In genomic region chr2:9623151-9623550, GRCh38 we compare ENCODE assay signal across 21 cellular contexts.
"Had no signal": no experiment of that assay in that cellular context is flagged by ENCODE, and none has a peak within 500 bp of the region (broad histone marks: within the 10 kb centered on the region; RNA-seq: fewer than 3 reads in every experiment).

No MANE protein-coding gene starts in this region.

- H2AFZ ChIP-seq: neural progenitor cell had no signal

- H3K4me2 ChIP-seq: neural progenitor cell, SK-N-SH had no signal

- H3K36me3 ChIP-seq: suprapubic skin had no signal

- H3K27me3 Mint-ChIP-seq: activated CD4-positive, alpha-beta T cell treated with anti-CD3 and anti-CD28 coated beads, Interleukin-2, amount 10 ng/mL, durations not matched to agents 24 days and 14 days; dendritic cell treated with granulocyte-macrophage colony-stimulating factor and Interleukin-4, amounts not matched to agents 40 ng/mL and 50 ng/mL, for 4 days had no signal

- H3K9me3 ChIP-seq: ascending aorta, left ventricle myocardium inferior, psoas muscle, SK-N-SH, suprapubic skin, transverse colon had no signal

- H3K27ac ChIP-seq: ascending aorta, epithelial cell of prostate, left ventricle myocardium inferior, neural progenitor cell, psoas muscle, suprapubic skin, transverse colon had no signal

- FAIRE-seq: bronchial epithelial cell had no signal

- H3K27ac Mint-ChIP-seq: activated CD4-positive, alpha-beta T cell treated with anti-CD3 and anti-CD28 coated beads, Interleukin-2, amount 10 ng/mL, durations not matched to agents 24 days and 14 days; activated T-helper 1 cell treated with anti-CD3 and anti-CD28 coated beads, Interleukin-12 subunit alpha, Interleukin-12 subunit beta, Interleukin-2, Interleukin-4 antibody, amounts not matched to agents 30 ng/mL and 10 ng/mL and 1 ng/mL, durations not matched to agents 14 hours and 24 hours and 36 hours; dendritic cell treated with granulocyte-macrophage colony-stimulating factor and Interleukin-4, amounts not matched to agents 40 ng/mL and 50 ng/mL, for 4 days; neural progenitor cell had no signal

- H3K9ac ChIP-seq: neural progenitor cell, SK-N-SH had no signal

- ATAC-seq: right cardiac atrium; stimulated activated naive CD8-positive, alpha-beta T cell treated with anti-CD3 and anti-CD28 coated beads, Interleukin-15, Interleukin-2, amounts not matched to agents 100 U/mL and 50 U/mL, for 24 hours had no signal

- H3K4me3 Mint-ChIP-seq: activated CD4-positive, alpha-beta T cell treated with anti-CD3 and anti-CD28 coated beads, Interleukin-2, amount 10 ng/mL, durations not matched to agents 24 days and 14 days; activated T-helper 1 cell treated with anti-CD3 and anti-CD28 coated beads, Interleukin-12 subunit alpha, Interleukin-12 subunit beta, Interleukin-2, Interleukin-4 antibody, amounts not matched to agents 30 ng/mL and 10 ng/mL and 1 ng/mL, durations not matched to agents 14 hours and 24 hours and 36 hours; dendritic cell treated with granulocyte-macrophage colony-stimulating factor and Interleukin-4, amounts not matched to agents 40 ng/mL and 50 ng/mL, for 4 days; neural progenitor cell had no signal

- DNase-seq: activated CD4-positive, alpha-beta T cell treated with anti-CD3 and anti-CD28 coated beads, Interleukin-2, amount 10 ng/mL, durations not matched to agents 24 days and 14 days; activated CD8-positive, alpha-beta memory T cell treated with anti-CD3 and anti-CD28 coated beads, Interleukin-2, amount 50 U/mL, for 4 hours; foreskin melanocyte; head of caudate nucleus; kidney glomerular epithelial cell; left ventricle myocardium inferior; mammary epithelial cell; psoas muscle; right cardiac atrium; SK-N-SH; stimulated activated naive CD8-positive, alpha-beta T cell treated with anti-CD3 and anti-CD28 coated beads, Interleukin-15, Interleukin-2, amounts not matched to agents 100 U/mL and 50 U/mL, for 24 hours; T-helper 1 cell; T1000; transverse colon had no signal

- H3K9me3 Mint-ChIP-seq: activated CD4-positive, alpha-beta T cell treated with anti-CD3 and anti-CD28 coated beads, Interleukin-2, amount 10 ng/mL, durations not matched to agents 24 days and 14 days; activated T-helper 1 cell treated with anti-CD3 and anti-CD28 coated beads, Interleukin-12 subunit alpha, Interleukin-12 subunit beta, Interleukin-2, Interleukin-4 antibody, amounts not matched to agents 30 ng/mL and 10 ng/mL and 1 ng/mL, durations not matched to agents 14 hours and 24 hours and 36 hours; dendritic cell treated with granulocyte-macrophage colony-stimulating factor and Interleukin-4, amounts not matched to agents 40 ng/mL and 50 ng/mL, for 4 days had no signal

- H3K4me3 ChIP-seq: ascending aorta, left ventricle myocardium inferior, neural progenitor cell, psoas muscle, suprapubic skin, transverse colon had no signal

- H3K27me3 ChIP-seq: ascending aorta, neural progenitor cell, suprapubic skin, transverse colon had no signal
